Comparison of ENCODE assay signal across 8 cellular contexts in the genomic region with DNA sequence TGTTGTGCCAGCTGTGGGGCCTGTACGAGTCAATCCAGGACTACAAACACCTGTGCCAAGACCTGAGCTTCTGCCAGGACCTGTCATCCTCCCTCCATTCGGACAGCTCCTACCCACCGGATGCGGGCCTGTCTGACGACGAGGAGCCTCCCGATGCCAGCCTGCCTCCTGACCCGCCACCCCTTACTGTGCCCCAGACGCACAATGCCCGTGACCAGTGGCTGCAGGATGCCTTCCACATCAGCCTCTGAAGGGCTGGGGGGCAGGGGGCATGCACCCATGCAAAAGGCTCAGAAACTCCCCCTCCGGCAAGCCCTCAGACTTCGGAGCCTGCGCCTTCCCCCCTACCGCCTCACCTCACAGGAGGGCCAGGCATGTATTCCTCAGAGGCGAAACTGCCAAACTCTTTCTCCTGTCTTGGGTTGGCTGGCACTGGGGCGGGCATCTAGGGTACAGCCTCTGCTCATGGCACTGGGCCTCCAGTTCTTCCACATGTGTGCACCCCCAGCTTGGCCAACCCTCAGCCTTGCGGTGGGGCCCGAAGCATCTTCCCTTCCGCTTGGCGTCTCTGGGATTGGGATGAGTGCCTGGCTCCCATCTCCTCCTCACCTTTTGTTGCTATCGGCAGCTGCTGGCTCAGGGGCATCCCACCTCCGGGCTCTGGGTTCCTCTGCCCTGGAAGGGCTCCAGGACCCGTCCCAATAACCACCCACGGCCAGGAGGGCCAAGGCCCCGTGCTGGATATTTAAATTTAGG. TPM values are rescaled to one million over a fixed set of nuclear protein-coding genes. Genes with fewer than 3 reads are reported as not detected.
DNase-seq lines count a peak whose midpoint lies in the region; ATAC-seq lines count a peak whose summit lies in the region.

No MANE protein-coding gene starts in this region.

- ATAC-seq in activated naive CD8-positive, alpha-beta T cell treated with anti-CD3 and anti-CD28 coated beads, Interleukin-2, amount 10 ng/mL, durations not matched to agents 7 days and 5 days (ENCODE audit: low read depth): no peak

- POLR2A ChIA-PET in activated naive CD8-positive, alpha-beta T cell treated with anti-CD3 and anti-CD28 coated beads, Interleukin-2, amount 10 ng/mL, durations not matched to agents 7 days and 5 days (lab: Charles Lee): interaction anchor here (1.2 to 5.3 kb wide), 16 partner anchors 14 to 151 kb away, joined by 3 to 52 read pairs (median 8); a partner anchor contains a TSS

- DNase-seq in T-helper 1 cell (no peak), HCEC 1CT (no peak), NCI-H82 (lab: John Stamatoyannopoulos, UW) (no peak)
- no peak for DNase-seq in activated naive CD8-positive, alpha-beta T cell treated with anti-CD3 and anti-CD28 coated beads, Interleukin-2, amount 10 ng/mL, durations not matched to agents 7 days and 5 days
- no peak for DNase-seq in stimulated activated CD4-positive, alpha-beta T cell treated with anti-CD3 and anti-CD28 coated beads, Interleukin-4, amount 100 ng/mL, for 1 hour

- H3K27me3 Mint-ChIP-seq in T-helper 1 cell treated with Interleukin-12 subunit alpha and Interleukin-12 subunit beta and Interleukin-4 antibody, amounts not matched to agents 30 μg/mL and 1 μg/mL, for 36 hours (ENCODE audit: low read depth): no peaks in the 10 kb centered on the region
- H3K27me3 Mint-ChIP-seq in activated naive CD8-positive, alpha-beta T cell treated with anti-CD3 and anti-CD28 coated beads, Interleukin-2, amount 10 ng/mL, durations not matched to agents 7 days and 5 days: no peaks in the 10 kb centered on the region

- peak overlapping the region; percentile 86 for H3K27ac Mint-ChIP-seq in T-helper 1 cell treated with Interleukin-12 subunit alpha and Interleukin-12 subunit beta and Interleukin-4 antibody, amounts not matched to agents 30 μg/mL and 1 μg/mL, for 36 hours
- H3K27ac Mint-ChIP-seq in activated naive CD8-positive, alpha-beta T cell treated with anti-CD3 and anti-CD28 coated beads, Interleukin-2, amount 10 ng/mL, durations not matched to agents 7 days and 5 days: peak overlapping the region; percentile 90

- H3K27ac ChIP-seq in layer of hippocampus (ENCODE audit: low read depth, low read length) (peak overlapping the region; percentile 79), temporal lobe (ENCODE audit: low read depth, low read length) (peak overlapping the region; percentile 74)

- no peaks in the 10 kb centered on the region for H3K27me3 ChIP-seq in layer of hippocampus (ENCODE audit: control insufficient read depth, insufficient read depth, low read length)

- H3K4me3 Mint-ChIP-seq in T-helper 1 cell treated with Interleukin-12 subunit alpha and Interleukin-12 subunit beta and Interleukin-4 antibody, amounts not matched to agents 30 μg/mL and 1 μg/mL, for 36 hours: peak overlapping the region; percentile 85
- H3K4me3 Mint-ChIP-seq in activated naive CD8-positive, alpha-beta T cell treated with anti-CD3 and anti-CD28 coated beads, Interleukin-2, amount 10 ng/mL, durations not matched to agents 7 days and 5 days: peak overlapping the region; percentile 87

- H3K9me3 Mint-ChIP-seq in T-helper 1 cell treated with Interleukin-12 subunit alpha and Interleukin-12 subunit beta and Interleukin-4 antibody, amounts not matched to agents 30 μg/mL and 1 μg/mL, for 36 hours: no peaks in the 10 kb centered on the region
- H3K9me3 Mint-ChIP-seq in activated naive CD8-positive, alpha-beta T cell treated with anti-CD3 and anti-CD28 coated beads, Interleukin-2, amount 10 ng/mL, durations not matched to agents 7 days and 5 days: no peaks in the 10 kb centered on the region

- H3K36me3 Mint-ChIP-seq in T-helper 1 cell treated with Interleukin-12 subunit alpha and Interleukin-12 subunit beta and Interleukin-4 antibody, amounts not matched to agents 30 μg/mL and 1 μg/mL, for 36 hours (ENCODE audit: low read depth): peaks cover 22% of the 10 kb centered on the region
- H3K36me3 Mint-ChIP-seq in activated naive CD8-positive, alpha-beta T cell treated with anti-CD3 and anti-CD28 coated beads, Interleukin-2, amount 10 ng/mL, durations not matched to agents 7 days and 5 days: peaks cover 9% of the 10 kb centered on the region

- H3K4me1 Mint-ChIP-seq in T-helper 1 cell treated with Interleukin-12 subunit alpha and Interleukin-12 subunit beta and Interleukin-4 antibody, amounts not matched to agents 30 μg/mL and 1 μg/mL, for 36 hours (ENCODE audit: low read depth): peaks cover 54% of the 10 kb centered on the region
- H3K4me1 Mint-ChIP-seq in activated naive CD8-positive, alpha-beta T cell treated with anti-CD3 and anti-CD28 coated beads, Interleukin-2, amount 10 ng/mL, durations not matched to agents 7 days and 5 days: peaks cover 52% of the 10 kb centered on the region

RNA-seq across cellular contexts. Expression of a gene that starts 1.2 kb away (rescaled TPM):
- total RNA-seq in activated naive CD8-positive, alpha-beta T cell treated with anti-CD3 and anti-CD28 coated beads, Interleukin-2, amount 10 ng/mL, durations not matched to agents 7 days and 5 days: 10 to 100 TPM; 40.9 to 44.1 TPM
- total RNA-seq in temporal lobe: 21.9 TPM

RNA-seq across cellular contexts. Expression of a gene that starts 2.3 kb away (rescaled TPM):
- 100 to 1,000 TPM; 118 to 120 TPM for total RNA-seq in activated naive CD8-positive, alpha-beta T cell treated with anti-CD3 and anti-CD28 coated beads, Interleukin-2, amount 10 ng/mL, durations not matched to agents 7 days and 5 days
- total RNA-seq in temporal lobe: 14.0 TPM

RNA-seq across cellular contexts. Expression of a gene that starts 3.3 kb away (rescaled TPM):
- 10 to 100 TPM; 27.2 to 30.0 TPM for total RNA-seq in activated naive CD8-positive, alpha-beta T cell treated with anti-CD3 and anti-CD28 coated beads, Interleukin-2, amount 10 ng/mL, durations not matched to agents 7 days and 5 days
- total RNA-seq in temporal lobe: 20.7 TPM

RNA-seq across cellular contexts. Expression of a gene that starts 15.4 kb away (rescaled TPM):
- 100 to 1,000 TPM; 116 to 119 TPM for total RNA-seq in activated naive CD8-positive, alpha-beta T cell treated with anti-CD3 and anti-CD28 coated beads, Interleukin-2, amount 10 ng/mL, durations not matched to agents 7 days and 5 days
- 38.6 TPM for total RNA-seq in temporal lobe

RNA-seq across cellular contexts. Expression of a gene that starts 22.0 kb away (rescaled TPM):
- total RNA-seq in activated naive CD8-positive, alpha-beta T cell treated with anti-CD3 and anti-CD28 coated beads, Interleukin-2, amount 10 ng/mL, durations not matched to agents 7 days and 5 days: 1 to 10 TPM in 1 of 2 experiments, under 1 TPM in 1; 0.96 to 1.0 TPM
- not detected for total RNA-seq in temporal lobe
